Comparison of ENCODE assay signal across 8 cellular contexts in the genomic region with DNA sequence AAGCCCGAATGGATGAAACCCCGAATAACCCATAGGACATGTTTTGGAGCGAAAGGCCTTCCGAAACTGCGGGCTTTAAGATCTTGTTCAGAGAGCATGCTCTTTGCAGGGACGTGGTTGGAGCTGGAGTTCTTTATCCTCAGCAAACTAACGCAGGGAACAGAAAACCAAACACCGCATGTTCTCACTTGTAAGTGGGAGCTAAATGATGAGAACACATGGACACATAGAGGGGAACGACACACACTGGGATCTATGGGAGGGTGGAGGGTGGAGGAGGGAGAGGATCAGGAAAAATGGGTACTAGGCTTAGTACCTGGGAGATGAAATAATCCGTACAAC.
A peak's percentile ranks its signal among the peaks of the same experiment; 100 is the strongest.
DNase-seq lines count a peak whose midpoint lies in the region; ATAC-seq and TF ChIP-seq lines count a peak whose summit lies in the region.

No MANE protein-coding gene starts in this region.

- WGBS in SK-N-SH (ENCODE audit: low lambda C conversion rate): 14% methylated on average over 10 of the region's 10 CpGs

- DNase-seq in A172 (ENCODE audit: low spot score) (peak; percentile 1), SK-N-SH (no peak), fibroblast of pulmonary artery (ENCODE audit: low read depth) (peak; percentile 1), osteoblast (ENCODE audit: insufficient read length, low spot score, missing footprints) (no peak), RPMI8226 (no peak), iPS-NIHi7 (ENCODE audit: extremely low spot score) (no peak), kidney glomerular epithelial cell (lab: John Stamatoyannopoulos, UW) (no peak)

- no peaks in the 10 kb centered on the region for H3K9me2 ChIP-seq in SK-N-SH

- no peaks in the 10 kb centered on the region for H3K79me2 ChIP-seq in SK-N-SH (ENCODE audit: insufficient read depth)
- no peaks in the 10 kb centered on the region for H3K79me2 ChIP-seq in osteoblast (ENCODE audit: insufficient read depth, low read length)

- H3K36me3 ChIP-seq in SK-N-SH (replicated peaks in 1 of 2; ENCODE audit: control insufficient read depth in 1 of 2, insufficient read depth in 2 of 2, low read length in 1 of 2) (no peaks in the 10 kb centered on the region), osteoblast (ENCODE audit: insufficient read depth, low read length) (no peaks in the 10 kb centered on the region)

- POLR2A ChIA-PET in SK-N-SH (lab: Yijun Ruan, JAX): no interaction called here

- H3K4me2 ChIP-seq in SK-N-SH (peak overlapping the region; percentile 80), osteoblast (ENCODE audit: insufficient read depth, low read length) (peak overlapping the region; percentile 88)

- no peak for TF ChIP-seq RAD21 in SK-N-SH (IDR thresholded peaks at IDR 0.05; ENCODE audit: low read length)

- H3K27me3 ChIP-seq in SK-N-SH (ENCODE audit: insufficient read depth): no peaks in the 10 kb centered on the region
- H3K27me3 ChIP-seq in osteoblast (ENCODE audit: insufficient read depth, low read length): no peaks in the 10 kb centered on the region

- H2AFZ ChIP-seq in SK-N-SH (ENCODE audit: low read depth) (peak overlapping the region; percentile 91), osteoblast (ENCODE audit: low read length) (peak overlapping the region; percentile 94)

- H3K27ac ChIP-seq in SK-N-SH (ENCODE audit: low read depth in 2 of 2, low read length in 1 of 2) (peak overlapping the region; percentile 67 to 92), osteoblast (ENCODE audit: low read depth, low read length) (peak overlapping the region; percentile 38)

- H3K9me3 ChIP-seq in SK-N-SH (no peaks in the 10 kb centered on the region), osteoblast (ENCODE audit: low read depth, low read length) (no peaks in the 10 kb centered on the region)

- CTCF ChIA-PET in SK-N-SH (lab: Yijun Ruan, JAX): no interaction called here

- TF ChIP-seq EP300 in SK-N-SH (IDR thresholded peaks at IDR 0.05; ENCODE audit: borderline replicate concordance in 1 of 2, low read depth in 1 of 2, low read length in 1 of 2): no peak

- no peak for TF ChIP-seq CTCF in SK-N-SH (IDR thresholded peaks at IDR 0.05)
- no peak for TF ChIP-seq CTCF in fibroblast of pulmonary artery (IDR thresholded peaks at IDR 0.05; ENCODE audit: low read length, missing control alignments)
- no peak for TF ChIP-seq CTCF in osteoblast (IDR thresholded peaks at IDR 0.05; ENCODE audit: extremely low read depth, low read depth, low read length)

- H4K20me1 ChIP-seq in SK-N-SH (ENCODE audit: insufficient read depth) (no peaks in the 10 kb centered on the region), osteoblast (ENCODE audit: insufficient read depth, low read length) (no peaks in the 10 kb centered on the region)

- ATAC-seq in GM21528 (IDR thresholded peaks at IDR 0.05; ENCODE audit: low FRiP score, unreplicated experiment): peak; percentile 24

- H3K9ac ChIP-seq in SK-N-SH: peak overlapping the region; percentile 76

- H3K4me1 ChIP-seq in SK-N-SH (ENCODE audit: control insufficient read depth in 1 of 2, insufficient read depth in 2 of 2, low read depth in 1 of 2, low read length in 1 of 2): peaks cover 0 to 13% of the 10 kb centered on the region in 2 experiments; a peak in 2 of 4 replicates
- peaks cover 15% of the 10 kb centered on the region for H3K4me1 ChIP-seq in osteoblast (ENCODE audit: insufficient read depth, low read length)

- peaks cover 10% of the 10 kb centered on the region for H3F3A ChIP-seq in SK-N-SH (replicated peaks; ENCODE audit: insufficient read depth)

- H3K4me3 ChIP-seq in SK-N-SH (ENCODE audit: low read depth in 2 of 2, low read length in 1 of 2) (peak overlapping the region; percentile 69 to 75), fibroblast of pulmonary artery (replicated peaks; ENCODE audit: low read depth, low read length) (peak overlapping the region; percentile 60), osteoblast (ENCODE audit: insufficient read depth, low read length) (peak overlapping the region; percentile 86)

TF ChIP-seq in SK-N-SH, 30 proteins besides CTCF, POLR2A, EP300 and RAD21:
- TF ChIP-seq MXI1 (IDR thresholded peaks at IDR 0.05; ENCODE audit: low read depth, low read length) (peak; percentile 55), SMC3 (IDR thresholded peaks at IDR 0.05; ENCODE audit: low read depth, low read length) (no peak), NFIC (IDR thresholded peaks at IDR 0.05; ENCODE audit: borderline replicate concordance) (no peak)
- TF ChIP-seq, protein P1, sequence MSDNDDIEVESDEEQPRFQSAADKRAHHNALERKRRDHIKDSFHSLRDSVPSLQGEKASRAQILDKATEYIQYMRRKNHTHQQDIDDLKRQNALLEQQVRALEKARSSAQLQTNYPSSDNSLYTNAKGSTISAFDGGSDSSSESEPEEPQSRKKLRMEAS (IDR thresholded peaks at IDR 0.05; ENCODE audit: low read depth): 0 out of 2 replicates have a peak, but pooled peaks have one; percentile 19
- TF ChIP-seq, protein P2, sequence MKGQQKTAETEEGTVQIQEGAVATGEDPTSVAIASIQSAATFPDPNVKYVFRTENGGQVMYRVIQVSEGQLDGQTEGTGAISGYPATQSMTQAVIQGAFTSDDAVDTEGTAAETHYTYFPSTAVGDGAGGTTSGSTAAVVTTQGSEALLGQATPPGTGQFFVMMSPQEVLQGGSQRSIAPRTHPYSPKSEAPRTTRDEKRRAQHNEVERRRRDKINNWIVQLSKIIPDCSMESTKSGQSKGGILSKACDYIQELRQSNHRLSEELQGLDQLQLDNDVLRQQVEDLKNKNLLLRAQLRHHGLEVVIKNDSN (IDR thresholded peaks at IDR 0.05; ENCODE audit: borderline replicate concordance, low read depth): no peak
- TF ChIP-seq, protein P3, sequence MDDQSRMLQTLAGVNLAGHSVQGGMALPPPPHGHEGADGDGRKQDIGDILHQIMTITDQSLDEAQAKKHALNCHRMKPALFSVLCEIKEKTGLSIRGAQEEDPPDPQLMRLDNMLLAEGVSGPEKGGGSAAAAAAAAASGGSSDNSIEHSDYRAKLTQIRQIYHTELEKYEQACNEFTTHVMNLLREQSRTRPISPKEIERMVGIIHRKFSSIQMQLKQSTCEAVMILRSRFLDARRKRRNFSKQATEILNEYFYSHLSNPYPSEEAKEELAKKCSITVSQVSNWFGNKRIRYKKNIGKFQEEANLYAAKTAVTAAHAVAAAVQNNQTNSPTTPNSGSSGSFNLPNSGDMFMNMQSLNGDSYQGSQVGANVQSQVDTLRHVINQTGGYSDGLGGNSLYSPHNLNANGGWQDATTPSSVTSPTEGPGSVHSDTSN (IDR thresholded peaks at IDR 0.05): no peak

Comparison
In these comparisons a context has a peak if more than half of its experiments do, and no peak if none do; other contexts are left out.
1. DNase-seq: peak in A172 (single experiment) and fibroblast of pulmonary artery (single experiment); none in SK-N-SH (single experiment), osteoblast (single experiment), RPMI8226 (single experiment), iPS-NIHi7 (single experiment) and kidney glomerular epithelial cell (single experiment).
2. Peak in every context shown above with its lines, with median percentiles within 50 percentile points of each other: H3K4me3 ChIP-seq.